Comparison of ENCODE assay signal across 8 cellular contexts in genomic region chr1:11893907-11894251, GRCh38. TPM values are rescaled to one million over a fixed set of nuclear protein-coding genes. Genes with fewer than 3 reads are reported as not detected.
DNase-seq lines count a peak whose midpoint lies in the region; ATAC-seq, FAIRE-seq and TF ChIP-seq lines count a peak whose summit lies in the region.

No MANE protein-coding gene starts in this region.

- peaks cover 11% of the 10 kb centered on the region for H3K27me3 Mint-ChIP-seq in GM23338 (ENCODE audit: insufficient read depth, low read depth, poor library complexity)
- H3K27me3 Mint-ChIP-seq in naive thymus-derived CD8-positive, alpha-beta T cell: peaks cover 11 to 58% (median 24%) of the 10 kb centered on the region in 5 donors

- H3K9me1 ChIP-seq in endothelial cell of umbilical vein (replicated peaks; ENCODE audit: control insufficient read depth, extremely low read depth, insufficient read depth, low read length): no peaks in the 10 kb centered on the region

- H3K27me3 ChIP-seq in GM23338 (ENCODE audit: insufficient read depth) (0 out of 2 replicates have a peak, but pooled peaks cover 3% of the 10 kb centered on the region), endothelial cell of umbilical vein (ENCODE audit: control insufficient read depth in 2 of 2, insufficient read depth in 2 of 2, low read length in 2 of 2) (peaks cover 7 to 9% of the 10 kb centered on the region in 2 experiments)

- no TSS peak for BruUV-seq in endothelial cell of umbilical vein (replicated peaks; lab: Mats Ljungman, UMichigan)

- peak; percentile 17 for DNase-seq in AG10803 (ENCODE audit: low read depth)
- DNase-seq in GM23338 (ENCODE audit: low spot score): peak; percentile 84
- DNase-seq in NCI-H460 (ENCODE audit: extremely low read depth, low read depth): peak; percentile 31
- DNase-seq in activated CD8-positive, alpha-beta memory T cell treated with anti-CD3 and anti-CD28 coated beads for 24 hours: peak; percentile 89
- peak; percentile 38 for DNase-seq in endothelial cell of umbilical vein (ENCODE audit: low read depth, low spot score)
- DNase-seq in naive thymus-derived CD8-positive, alpha-beta T cell: peak; percentile 51 to 82 (median 65)
- peak; percentile 49 for DNase-seq in stimulated activated naive CD4-positive, alpha-beta T cell treated with Interleukin-2 at 50 U/mL for 16 hours (lab: John Stamatoyannopoulos, UW)

- H3K4me2 ChIP-seq in GM23338 (no peak overlapping the region), endothelial cell of umbilical vein (ENCODE audit: insufficient read depth, low read length) (no peak overlapping the region)

- FAIRE-seq in endothelial cell of umbilical vein (lab: Jason Lieb, UNC): no peak

- no peaks in the 10 kb centered on the region for H3K36me3 Mint-ChIP-seq in GM23338 (ENCODE audit: low read depth)
- no peaks in the 10 kb centered on the region for H3K36me3 Mint-ChIP-seq in naive thymus-derived CD8-positive, alpha-beta T cell

- H3K4me3 ChIP-seq in AG10803 (ENCODE audit: low read length) (no peak overlapping the region), GM23338 (no peak overlapping the region), endothelial cell of umbilical vein (replicated peaks in 1 of 3; ENCODE audit: insufficient read depth in 1 of 3, low read depth in 1 of 3, low read length in 3 of 3) (no peak overlapping the region)

- H4K20me1 ChIP-seq in GM23338 (replicated peaks; ENCODE audit: insufficient read depth) (no peaks in the 10 kb centered on the region), endothelial cell of umbilical vein (replicated peaks; ENCODE audit: control insufficient read depth, extremely low read depth, insufficient read depth, low read length) (no peaks in the 10 kb centered on the region)

- H3K79me2 ChIP-seq in GM23338 (replicated peaks; ENCODE audit: insufficient read depth) (no peaks in the 10 kb centered on the region), endothelial cell of umbilical vein (ENCODE audit: control insufficient read depth, insufficient read depth, low read length) (no peaks in the 10 kb centered on the region)

- CTCF ChIA-PET in endothelial cell of umbilical vein (lab: Charles Lee): interaction anchor here (1.6 to 3.9 kb wide), 2 partner anchors 16 to 55 kb away, joined by 3 to 42 read pairs; no protein-coding TSS in a partner anchor

- dilution Hi-C loops in endothelial cell of umbilical vein (cut with MboI; ENCODE audit: extremely low pct_ligation_motif_present, low sequenced_read_pairs): no loop called here

- H3K4me3 Mint-ChIP-seq in GM23338: no peak overlapping the region
- no peak overlapping the region for H3K4me3 Mint-ChIP-seq in naive thymus-derived CD8-positive, alpha-beta T cell

- H3K36me3 ChIP-seq in GM23338 (ENCODE audit: insufficient read depth): no peaks in the 10 kb centered on the region
- no peaks in the 10 kb centered on the region for H3K36me3 ChIP-seq in endothelial cell of umbilical vein (ENCODE audit: control insufficient read depth in 2 of 2, extremely low read depth in 1 of 2, insufficient read depth in 2 of 2, low read length in 2 of 2)

- ATAC-seq in GM23338: peak; percentile 87
- peak; percentile 83 to 94 for ATAC-seq in naive thymus-derived CD8-positive, alpha-beta T cell
- no peak for ATAC-seq in HG02798 (IDR thresholded peaks at IDR 0.05; ENCODE audit: poor library complexity, unreplicated experiment)

- H3K4me1 Mint-ChIP-seq in GM23338: no peaks in the 10 kb centered on the region
- H3K4me1 Mint-ChIP-seq in naive thymus-derived CD8-positive, alpha-beta T cell: peaks cover 0 to 6% (median 3%) of the 10 kb centered on the region in 4 donors

- H3K9me3 Mint-ChIP-seq in GM23338: no peaks in the 10 kb centered on the region
- no peaks in the 10 kb centered on the region for H3K9me3 Mint-ChIP-seq in naive thymus-derived CD8-positive, alpha-beta T cell

- no peak overlapping the region for H3K27ac Mint-ChIP-seq in GM23338
- H3K27ac Mint-ChIP-seq in naive thymus-derived CD8-positive, alpha-beta T cell: peak overlapping the region in 1 of 10 donors; percentile 2

- no peaks in the 10 kb centered on the region for H3K9me2 ChIP-seq in GM23338 (ENCODE audit: insufficient read depth)

- H2AFZ ChIP-seq in GM23338 (no peak overlapping the region), endothelial cell of umbilical vein (ENCODE audit: low read depth, low read length) (no peak overlapping the region)

- H3K27ac ChIP-seq in GM23338 (ENCODE audit: low read depth) (no peak overlapping the region), endothelial cell of umbilical vein (ENCODE audit: insufficient read depth, low read depth, low read length) (no peak overlapping the region)

- no peaks in the 10 kb centered on the region for H3K9me3 ChIP-seq in endothelial cell of umbilical vein (replicated peaks; ENCODE audit: control insufficient read depth, insufficient read depth, low read length)

- intact Hi-C loops in endothelial cell of umbilical vein (cut with micrococcal nuclease): loop anchor here (1.0 to 2.0 kb wide), 3 partner anchors 29 to 243 kb away; no protein-coding TSS in a partner anchor

- POLR2A ChIA-PET in endothelial cell of umbilical vein (lab: Charles Lee): no interaction called here
- POLR2A ChIA-PET in naive thymus-derived CD8-positive, alpha-beta T cell (lab: Charles Lee): no interaction called here

- H3K4me1 ChIP-seq in GM23338 (ENCODE audit: insufficient read depth): 0 out of 2 replicates have a peak, but pooled peaks cover 4% of the 10 kb centered on the region
- H3K4me1 ChIP-seq in endothelial cell of umbilical vein (ENCODE audit: control insufficient read depth, extremely low read depth, insufficient read depth, low read length): no peaks in the 10 kb centered on the region

- TF ChIP-seq CTCF in AG10803 (conservative IDR thresholded peaks at IDR 0.05; ENCODE audit: low read length) (peak; percentile 89), GM23338 (conservative IDR thresholded peaks at IDR 0.05; ENCODE audit: low read depth in 2 of 2) (peak; percentile 94 to 99), endothelial cell of umbilical vein (IDR thresholded peaks at IDR 0.05; ENCODE audit: extremely low read depth in 1 of 2, insufficient read depth in 1 of 2, low read depth in 1 of 2, low read length in 2 of 2) (peak; percentile 88 to 95)

- no peak for TF ChIP-seq POLR2A in endothelial cell of umbilical vein (IDR thresholded peaks at IDR 0.05; ENCODE audit: low read depth, low read length)

- no peak overlapping the region for H3K9ac ChIP-seq in endothelial cell of umbilical vein (replicated peaks; ENCODE audit: extremely low read depth, insufficient read depth, low read length)

- H3F3A ChIP-seq in GM23338 (replicated peaks; ENCODE audit: low read depth): 0 out of 2 replicates have a peak, but pooled peaks cover 5% of the 10 kb centered on the region

RNA-seq across cellular contexts. Expression of gene KIAA2013, which starts 32.3 kb away (rescaled TPM):
- 77.8 and 83.2 TPM in 2 replicates for total RNA-seq in GM23338 (2014; rRNA removed; shearing (Covaris generic))
- 15.7 and 19.4 TPM in 2 replicates for polyA plus RNA-seq in GM23338 (2016; fragmentation: Nextera tagmentation; extraction: Ambion mirVana)
- total RNA-seq in NCI-H460 (2014; rRNA removed; shearing (Covaris generic)): 33.8 and 40.3 TPM in 2 replicates
- polyA plus RNA-seq in NCI-H460 (2014; cell fraction: nucleus; rRNA removed): 62.8 and 74.2 TPM in 2 replicates
- total RNA-seq in endothelial cell of umbilical vein: 52.9 and 56.1 TPM in 2 replicates
- 137 and 194 TPM in 2 replicates for polyA plus RNA-seq in endothelial cell of umbilical vein
- polyA plus RNA-seq in endothelial cell of umbilical vein (2011; cell fraction: cytosol; rRNA removed): 72.1 and 89.3 TPM in 2 replicates
- polyA plus RNA-seq in endothelial cell of umbilical vein (2011; cell fraction: nucleus; rRNA removed): 34.1 and 34.7 TPM in 2 replicates
- 36.3 and 36.6 TPM in 2 replicates for polyA plus RNA-seq in endothelial cell of umbilical vein (2012)
- 46.3 and 55.5 TPM in 2 replicates for polyA minus RNA-seq in endothelial cell of umbilical vein
- 48.6 TPM for polyA minus RNA-seq in endothelial cell of umbilical vein (2011; cell fraction: cytosol; rRNA and poly(A)+ RNA removed)
- polyA minus RNA-seq in endothelial cell of umbilical vein (2011; cell fraction: nucleus; rRNA and poly(A)+ RNA removed): 13.8 and 15.0 TPM in 2 replicates
- 10 to 100 TPM; 26.8 to 27.9 TPM for total RNA-seq in naive thymus-derived CD8-positive, alpha-beta T cell
- 10 to 100 TPM; 19.6 to 51.6 (median 38.0) TPM for polyA plus RNA-seq in naive thymus-derived CD8-positive, alpha-beta T cell

RNA-seq across cellular contexts. Expression of gene NPPB, which starts 35.1 kb away (rescaled TPM):
- not detected in 2 replicates for total RNA-seq in GM23338 (2014; rRNA removed; shearing (Covaris generic))
- polyA plus RNA-seq in GM23338 (2016; fragmentation: Nextera tagmentation; extraction: Ambion mirVana): 0.95 and 1.1 TPM in 2 replicates
- total RNA-seq in NCI-H460 (2014; rRNA removed; shearing (Covaris generic)): not detected in 2 replicates
- not detected in 2 replicates for polyA plus RNA-seq in NCI-H460 (2014; cell fraction: nucleus; rRNA removed)
- total RNA-seq in endothelial cell of umbilical vein: not detected in 2 replicates
- not detected in 2 replicates for polyA plus RNA-seq in endothelial cell of umbilical vein
- not detected in 2 replicates for polyA plus RNA-seq in endothelial cell of umbilical vein (2011; cell fraction: cytosol; rRNA removed)
- not detected in 2 replicates for polyA plus RNA-seq in endothelial cell of umbilical vein (2011; cell fraction: nucleus; rRNA removed)
- polyA plus RNA-seq in endothelial cell of umbilical vein (2012): not detected in 2 replicates
- not detected in 2 replicates for polyA minus RNA-seq in endothelial cell of umbilical vein
- not detected for polyA minus RNA-seq in endothelial cell of umbilical vein (2011; cell fraction: cytosol; rRNA and poly(A)+ RNA removed)
- polyA minus RNA-seq in endothelial cell of umbilical vein (2011; cell fraction: nucleus; rRNA and poly(A)+ RNA removed): not detected in 2 replicates
- total RNA-seq in naive thymus-derived CD8-positive, alpha-beta T cell: not detected
- polyA plus RNA-seq in naive thymus-derived CD8-positive, alpha-beta T cell: not detected

RNA-seq across cellular contexts. Expression of gene PLOD1, which starts 40.6 kb away (rescaled TPM):
- 56.3 and 62.9 TPM in 2 replicates for total RNA-seq in GM23338 (2014; rRNA removed; shearing (Covaris generic))
- polyA plus RNA-seq in GM23338 (2016; fragmentation: Nextera tagmentation; extraction: Ambion mirVana): 22.4 and 23.3 TPM in 2 replicates
- total RNA-seq in NCI-H460 (2014; rRNA removed; shearing (Covaris generic)): 69.1 and 70.0 TPM in 2 replicates
- 175 and 207 TPM in 2 replicates for polyA plus RNA-seq in NCI-H460 (2014; cell fraction: nucleus; rRNA removed)
- total RNA-seq in endothelial cell of umbilical vein: 245 and 260 TPM in 2 replicates
- polyA plus RNA-seq in endothelial cell of umbilical vein: 412 and 424 TPM in 2 replicates
- polyA plus RNA-seq in endothelial cell of umbilical vein (2011; cell fraction: cytosol; rRNA removed): 307 and 311 TPM in 2 replicates
- polyA plus RNA-seq in endothelial cell of umbilical vein (2011; cell fraction: nucleus; rRNA removed): 187 and 218 TPM in 2 replicates
- polyA plus RNA-seq in endothelial cell of umbilical vein (2012): 236 and 278 TPM in 2 replicates
- polyA minus RNA-seq in endothelial cell of umbilical vein: 286 and 316 TPM in 2 replicates
- polyA minus RNA-seq in endothelial cell of umbilical vein (2011; cell fraction: cytosol; rRNA and poly(A)+ RNA removed): 45.9 TPM
- 81.1 and 81.9 TPM in 2 replicates for polyA minus RNA-seq in endothelial cell of umbilical vein (2011; cell fraction: nucleus; rRNA and poly(A)+ RNA removed)
- 1 to 10 TPM; 4.5 to 5.0 TPM for total RNA-seq in naive thymus-derived CD8-positive, alpha-beta T cell
- 1 to 10 TPM; 5.0 to 7.9 (median 5.7) TPM for polyA plus RNA-seq in naive thymus-derived CD8-positive, alpha-beta T cell

RNA-seq across cellular contexts. Expression of gene NPPA, which starts 46.3 kb away (rescaled TPM):
- not detected in 2 replicates for total RNA-seq in GM23338 (2014; rRNA removed; shearing (Covaris generic))
- polyA plus RNA-seq in GM23338 (2016; fragmentation: Nextera tagmentation; extraction: Ambion mirVana) (0.29 TPM in 1 of 2 replicates, not detected in the other), endothelial cell of umbilical vein (not detected in 2 replicates)
- total RNA-seq in NCI-H460 (2014; rRNA removed; shearing (Covaris generic)): not detected in 2 replicates
- polyA plus RNA-seq in NCI-H460 (2014; cell fraction: nucleus; rRNA removed): not detected in 2 replicates
- total RNA-seq in endothelial cell of umbilical vein: not detected in 2 replicates
- polyA plus RNA-seq in endothelial cell of umbilical vein (2011; cell fraction: cytosol; rRNA removed): not detected in 2 replicates
- not detected in 2 replicates for polyA plus RNA-seq in endothelial cell of umbilical vein (2011; cell fraction: nucleus; rRNA removed)
- 0.32 TPM in 1 of 2 replicates, not detected in the other for polyA plus RNA-seq in endothelial cell of umbilical vein (2012)
- not detected in 2 replicates for polyA minus RNA-seq in endothelial cell of umbilical vein
- not detected for polyA minus RNA-seq in endothelial cell of umbilical vein (2011; cell fraction: cytosol; rRNA and poly(A)+ RNA removed)
- not detected in 2 replicates for polyA minus RNA-seq in endothelial cell of umbilical vein (2011; cell fraction: nucleus; rRNA and poly(A)+ RNA removed)
- total RNA-seq in naive thymus-derived CD8-positive, alpha-beta T cell: not detected
- polyA plus RNA-seq in naive thymus-derived CD8-positive, alpha-beta T cell: not detected

Comparison
In these comparisons a context has a peak if more than half of its experiments do, and no peak if none do; other contexts are left out.
1. DNase-seq: peak in every context shown above with its lines; median percentile 89 in activated CD8-positive, alpha-beta memory T cell treated with anti-CD3 and anti-CD28 coated beads for 24 hours; 84 in GM23338; 65 in naive thymus-derived CD8-positive, alpha-beta T cell; 49 in stimulated activated naive CD4-positive, alpha-beta T cell treated with Interleukin-2 at 50 U/mL for 16 hours; 38 in endothelial cell of umbilical vein; 31 in NCI-H460; 17 in AG10803.